Comparison of ENCODE assay signal across 8 cellular contexts in the genomic region with DNA sequence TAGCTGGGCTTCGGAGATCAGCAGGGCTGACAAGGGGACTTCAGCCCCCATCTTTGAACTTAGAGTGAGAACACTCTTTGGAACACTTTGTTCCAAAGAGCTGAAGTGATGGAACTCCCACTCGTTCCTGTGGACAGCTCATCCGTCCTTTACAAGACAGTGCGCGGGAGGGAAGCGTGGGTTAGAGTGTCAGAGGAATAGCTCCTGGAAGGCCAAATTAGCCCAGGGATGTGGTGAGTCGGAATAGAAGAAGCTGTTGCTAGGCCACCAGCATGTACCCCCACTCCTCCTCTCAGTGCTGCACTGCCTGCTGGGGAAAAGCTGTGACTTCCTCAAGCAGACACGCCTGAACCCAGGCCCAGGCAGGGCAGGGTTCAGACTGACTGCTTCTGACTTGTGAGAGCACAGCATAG. TPM values are rescaled to one million over a fixed set of nuclear protein-coding genes. Genes with fewer than 3 reads are reported as not detected.
DNase-seq lines count a peak whose midpoint lies in the region; ATAC-seq and TF ChIP-seq lines count a peak whose summit lies in the region.

No MANE protein-coding gene starts in this region.

- peak overlapping the region; percentile 97 for H3K27ac ChIP-seq in epithelial cell of prostate

- DNase-seq in EH (ENCODE audit: low read depth) (peak; percentile 61), RPMI7951 (ENCODE audit: low read depth) (peak; percentile 68), epithelial cell of prostate (ENCODE audit: low read depth, low spot score) (no peak), omental fat pad (ENCODE audit: low spot score) (peak; percentile 75), GM19238 (ENCODE audit: insufficient read length, low spot score) (no peak), NCI-H345 treated with DMSO at 0.1 percent for 48 hours (lab: John Stamatoyannopoulos, UW; ENCODE audit: unreplicated experiment) (no peak), NCI-H2227 (lab: John Stamatoyannopoulos, UW; ENCODE audit: unreplicated experiment) (no peak)
- DNase-seq in natural killer cell treated with Interleukin-12 subunit alpha and Interleukin-12 subunit beta and Interleukin-15 and Interleukin-18, amount 100 ng/mL, for 72 hours (ENCODE audit: low spot score), result no peak

- no peaks in the 10 kb centered on the region for H3K27me3 Mint-ChIP-seq in natural killer cell treated with Interleukin-12 subunit alpha and Interleukin-12 subunit beta and Interleukin-15 and Interleukin-18, amount 100 ng/mL, for 72 hours

- no peak overlapping the region for H3K4me3 Mint-ChIP-seq in natural killer cell treated with Interleukin-12 subunit alpha and Interleukin-12 subunit beta and Interleukin-15 and Interleukin-18, amount 100 ng/mL, for 72 hours

- peak; percentile 72 for ATAC-seq in omental fat pad (ENCODE audit: low FRiP score)
- no peak for ATAC-seq in natural killer cell treated with Interleukin-12 subunit alpha and Interleukin-12 subunit beta and Interleukin-15 and Interleukin-18, amount 100 ng/mL, for 72 hours

- no peaks in the 10 kb centered on the region for H3K36me3 Mint-ChIP-seq in natural killer cell treated with Interleukin-12 subunit alpha and Interleukin-12 subunit beta and Interleukin-15 and Interleukin-18, amount 100 ng/mL, for 72 hours

- no peaks in the 10 kb centered on the region for H3K9me3 Mint-ChIP-seq in natural killer cell treated with Interleukin-12 subunit alpha and Interleukin-12 subunit beta and Interleukin-15 and Interleukin-18, amount 100 ng/mL, for 72 hours

- H3K4me1 Mint-ChIP-seq in natural killer cell treated with Interleukin-12 subunit alpha and Interleukin-12 subunit beta and Interleukin-15 and Interleukin-18, amount 100 ng/mL, for 72 hours (ENCODE audit: low read depth in 2 of 2), result peaks cover 0 to 28% of the 10 kb centered on the region in 2 donors

- H3K27ac Mint-ChIP-seq in natural killer cell treated with Interleukin-12 subunit alpha and Interleukin-12 subunit beta and Interleukin-15 and Interleukin-18, amount 100 ng/mL, for 72 hours, result no peak overlapping the region

- no peak for TF ChIP-seq CTCF in omental fat pad (IDR thresholded peaks at IDR 0.05)

RNA-seq across cellular contexts. Expression of a gene that starts 1.7 kb away (rescaled TPM):
- total RNA-seq in RPMI7951 (2014; rRNA removed; shearing (Covaris generic)), result 4.8 and 6.4 TPM in 2 replicates
- total RNA-seq in omental fat pad, result 10 to 100 TPM in 2 of 4 donors, 1 to 10 TPM in 2; 7.7 to 18.0 (median 9.8) TPM
- 1 to 10 TPM in 1 of 2 donors, under 1 TPM in 1; 0.89 to 1.5 TPM for total RNA-seq in natural killer cell treated with Interleukin-12 subunit alpha and Interleukin-12 subunit beta and Interleukin-15 and Interleukin-18, amount 100 ng/mL, for 72 hours

Comparison
In these comparisons a context has a peak if more than half of its experiments do, and no peak if none do; other contexts are left out.
1. DNase-seq: peak in EH (single experiment), RPMI7951 (single experiment) and omental fat pad (single experiment); none in epithelial cell of prostate (single experiment), GM19238 (single experiment), NCI-H345 treated with DMSO at 0.1 percent for 48 hours (single experiment), NCI-H2227 (single experiment) and natural killer cell treated with Interleukin-12 subunit alpha and Interleukin-12 subunit beta and Interleukin-15 and Interleukin-18, amount 100 ng/mL, for 72 hours (single experiment).